12 cellular contexts compared by ENCODE assay signal in genomic region chr5:83097582-83098265, GRCh38. TPM values are rescaled to one million over a fixed set of nuclear protein-coding genes. Genes with fewer than 3 reads are reported as not detected.
DNase-seq lines count a peak whose midpoint lies in the region; ATAC-seq and TF ChIP-seq lines count a peak whose summit lies in the region.
"Had no signal": no experiment of that assay in that cellular context is flagged by ENCODE, and none has a peak within 500 bp of the region (broad histone marks: within the 10 kb centered on the region; RNA-seq: fewer than 3 reads in every experiment).

No MANE protein-coding gene starts in this region.

- BruUV-seq in PC-3 (replicated peaks; lab: Mats Ljungman, UMichigan): TSS peak; percentile 55

- H3K79me2 ChIP-seq in PC-3 (ENCODE audit: low read length): no peaks in the 10 kb centered on the region
- peaks cover 60% of the 10 kb centered on the region for H3K79me2 ChIP-seq in smooth muscle cell (ENCODE audit: low read depth)
- no peaks in the 10 kb centered on the region for H3K79me2 ChIP-seq in GM23338 (replicated peaks; ENCODE audit: insufficient read depth)

- H3K4me2 ChIP-seq in PC-3 (ENCODE audit: low read length): peak overlapping the region; percentile 50
- H3K4me2 ChIP-seq in smooth muscle cell: peak overlapping the region; percentile 81
- H3K4me2 ChIP-seq in GM23338: no peak overlapping the region

- H3K4me3 ChIP-seq in right atrium auricular region (no peak overlapping the region), PC-3 (ENCODE audit: low read length) (no peak overlapping the region), fibroblast of pulmonary artery (replicated peaks; ENCODE audit: low read depth, low read length) (no peak overlapping the region), smooth muscle cell (peak overlapping the region; percentile 39), GM23338 (no peak overlapping the region)
- H3K4me3 ChIP-seq: right lobe of liver had no signal

- WGBS in smooth muscle cell (ENCODE audit: low lambda C conversion rate): 43% methylated on average over 2 of the region's 2 CpGs

- in situ Hi-C loops in GM13977 (cut with MboI; ENCODE audit: low pct_unique_long_range_greater_than_20kb, low sequenced_read_pairs, unreplicated experiment): no loop called here

- intact Hi-C loops in Right ventricle myocardium inferior (cut with DNase I) (loop anchor here (5.0 kb wide), 2 partner anchors 60 to 305 kb away; no protein-coding TSS in a partner anchor), PC-3 (cut with micrococcal nuclease) (loop anchor here (5.0 to 10.0 kb wide), 5 partner anchors 147 to 743 kb away; partner anchors contain the start of gene VCAN)

- no peak for TF ChIP-seq CTCF in right atrium auricular region (IDR thresholded peaks at IDR 0.05)
- no peak for TF ChIP-seq CTCF in PC-3 (conservative IDR thresholded peaks at IDR 0.05; ENCODE audit: low read depth, low read length)
- no peak for TF ChIP-seq CTCF in fibroblast of pulmonary artery (IDR thresholded peaks at IDR 0.05; ENCODE audit: low read length, missing control alignments)
- no peak for TF ChIP-seq CTCF in smooth muscle cell (IDR thresholded peaks at IDR 0.05; ENCODE audit: borderline replicate concordance, insufficient read depth, poor library complexity, severe bottlenecking)
- TF ChIP-seq CTCF in GM23338 (conservative IDR thresholded peaks at IDR 0.05; ENCODE audit: low read depth in 2 of 2): no peak
- no peak for TF ChIP-seq CTCF in GM13977 (IDR thresholded peaks at IDR 0.05; ENCODE audit: extremely low read depth, insufficient read depth, missing control alignments)
- no peak for TF ChIP-seq CTCF in osteocyte (IDR thresholded peaks at IDR 0.05)

- H3K36me3 ChIP-seq in right atrium auricular region (no peaks in the 10 kb centered on the region), PC-3 (ENCODE audit: low read depth, low read length) (no peaks in the 10 kb centered on the region), smooth muscle cell (ENCODE audit: low read depth) (no peaks in the 10 kb centered on the region), GM23338 (ENCODE audit: insufficient read depth) (peaks cover 7% of the 10 kb centered on the region; the same call in 1 of the 2 replicates)
- H3K36me3 ChIP-seq: right lobe of liver had no signal

- peak; percentile 72 for ATAC-seq in Right ventricle myocardium inferior
- ATAC-seq in PC-3: peak; percentile 46
- ATAC-seq in GM23338: no peak
- ATAC-seq: right lobe of liver had no signal

- peaks cover 13% of the 10 kb centered on the region; the same call in 2 of the 3 replicates for H3K4me1 Mint-ChIP-seq in GM23338
- H3K4me1 Mint-ChIP-seq in osteocyte (ENCODE audit: unreplicated experiment): peaks cover 11% of the 10 kb centered on the region

- no peak overlapping the region for H3K9ac ChIP-seq in PC-3 (ENCODE audit: low read length)
- H3K9ac ChIP-seq in smooth muscle cell (ENCODE audit: low read depth): peak overlapping the region; percentile 74

- H3K4me3 Mint-ChIP-seq in GM23338 (no peak overlapping the region), osteocyte (ENCODE audit: unreplicated experiment) (no peak overlapping the region)
- H3K4me3 Mint-ChIP-seq: activated T-cell treated with anti-CD3 and anti-CD28 coated beads, Interleukin-2, amount 50 U/mL, for 24 hours had no signal

- peaks cover 0 to 20% of the 10 kb centered on the region in 2 donors for H3K9me3 ChIP-seq in right atrium auricular region
- H3K9me3 ChIP-seq in PC-3 (ENCODE audit: low read length): no peaks in the 10 kb centered on the region
- no peaks in the 10 kb centered on the region for H3K9me3 ChIP-seq in smooth muscle cell (replicated peaks; ENCODE audit: low read depth)

- H3K27me3 ChIP-seq in right atrium auricular region (no peaks in the 10 kb centered on the region), PC-3 (ENCODE audit: low read length) (no peaks in the 10 kb centered on the region), smooth muscle cell (ENCODE audit: low read depth) (no peaks in the 10 kb centered on the region), GM23338 (ENCODE audit: insufficient read depth) (no peaks in the 10 kb centered on the region)
- H3K27me3 ChIP-seq: right lobe of liver had no signal

- DNase-seq in Right ventricle myocardium inferior (ENCODE audit: missing footprints) (no peak), right atrium auricular region (ENCODE audit: low spot score) (no peak), PC-3 (peak; percentile 65), fibroblast of pulmonary artery (ENCODE audit: low read depth) (peak; percentile 49), smooth muscle cell (lab: John Stamatoyannopoulos, UW; ENCODE audit: unreplicated experiment) (no peak), GM23338 (ENCODE audit: low spot score) (no peak), GM13977 (ENCODE audit: low spot score) (no peak), osteocyte (ENCODE audit: extremely low spot score, unreplicated experiment) (no peak)
- DNase-seq: activated T-cell treated with anti-CD3 and anti-CD28 coated beads, Interleukin-2, amount 50 U/mL, for 24 hours; NCI-H2107; right lobe of liver had no signal

- H2AFZ ChIP-seq in PC-3 (ENCODE audit: low read length) (no peak overlapping the region), smooth muscle cell (ENCODE audit: low read depth) (no peak overlapping the region), GM23338 (no peak overlapping the region)

- H3K27ac Mint-ChIP-seq in GM23338: no peak overlapping the region
- H3K27ac Mint-ChIP-seq in osteocyte (ENCODE audit: unreplicated experiment): no peak overlapping the region
- H3K27ac Mint-ChIP-seq: activated T-cell treated with anti-CD3 and anti-CD28 coated beads, Interleukin-2, amount 50 U/mL, for 24 hours had no signal

- H3K9me3 Mint-ChIP-seq in GM23338 (peaks cover 18% of the 10 kb centered on the region), osteocyte (ENCODE audit: unreplicated experiment) (peaks cover 16% of the 10 kb centered on the region)

- CTCF ChIA-PET in PC-3 (lab: Charles Lee): no interaction called here

- H3F3A ChIP-seq in PC-3 (ENCODE audit: low read length, unreplicated experiment) (no peaks in the 10 kb centered on the region), smooth muscle cell (ENCODE audit: low read depth) (peaks cover 26% of the 10 kb centered on the region), GM23338 (replicated peaks; ENCODE audit: low read depth) (no peaks in the 10 kb centered on the region)

- H3K27me3 Mint-ChIP-seq in GM23338 (ENCODE audit: insufficient read depth, low read depth, poor library complexity): peaks cover 1% of the 10 kb centered on the region
- H3K27me3 Mint-ChIP-seq in osteocyte (ENCODE audit: unreplicated experiment): no peaks in the 10 kb centered on the region
- H3K27me3 Mint-ChIP-seq: activated T-cell treated with anti-CD3 and anti-CD28 coated beads, Interleukin-2, amount 50 U/mL, for 24 hours had no signal

- H3K36me3 Mint-ChIP-seq in GM23338 (ENCODE audit: low read depth): peaks cover 16% of the 10 kb centered on the region
- peaks cover 3% of the 10 kb centered on the region for H3K36me3 Mint-ChIP-seq in osteocyte (ENCODE audit: unreplicated experiment)

- H3K9me2 ChIP-seq in PC-3 (replicated peaks; ENCODE audit: low read length) (no peaks in the 10 kb centered on the region), GM23338 (ENCODE audit: insufficient read depth) (peaks cover 4% of the 10 kb centered on the region; the same call in 1 of the 2 replicates)

- H4K20me1 ChIP-seq in PC-3 (ENCODE audit: low read length) (no peaks in the 10 kb centered on the region), smooth muscle cell (ENCODE audit: low read depth) (no peaks in the 10 kb centered on the region), GM23338 (replicated peaks; ENCODE audit: insufficient read depth) (no peaks in the 10 kb centered on the region)

- H3K27ac ChIP-seq in right atrium auricular region (peak overlapping the region in 1 of 2 donors; percentile 49), PC-3 (ENCODE audit: low read length) (peak overlapping the region; percentile 32), smooth muscle cell (ENCODE audit: low read depth) (peak overlapping the region; percentile 97), GM23338 (ENCODE audit: low read depth) (no peak overlapping the region)
- H3K27ac ChIP-seq: right lobe of liver, VCaP had no signal

- POLR2A ChIA-PET in PC-3 (lab: Charles Lee; ENCODE audit: unreplicated experiment): no interaction called here

- peaks cover 0 to 5% of the 10 kb centered on the region in 2 donors for H3K4me1 ChIP-seq in right atrium auricular region
- peaks cover 39% of the 10 kb centered on the region for H3K4me1 ChIP-seq in PC-3 (ENCODE audit: insufficient read depth, low read length)
- H3K4me1 ChIP-seq in smooth muscle cell (ENCODE audit: low read depth): peaks cover 45% of the 10 kb centered on the region
- peaks cover 7% of the 10 kb centered on the region for H3K4me1 ChIP-seq in GM23338 (ENCODE audit: insufficient read depth)
- H3K4me1 ChIP-seq: right lobe of liver had no signal

TF ChIP-seq in GM23338, 12 proteins besides CTCF, POLR2A, EP300 and RAD21 (continues in another document):
- TF ChIP-seq STAT1 (IDR thresholded peaks at IDR 0.05; ENCODE audit: unreplicated experiment) (no peak), EZH2phosphoT487 (IDR thresholded peaks at IDR 0.05; ENCODE audit: unreplicated experiment) (no peak), POLR2AphosphoS5 (IDR thresholded peaks at IDR 0.05; ENCODE audit: low read depth) (no peak), CREB1 (CRISPR knock-in tag; IDR thresholded peaks at IDR 0.05; ENCODE audit: low read depth) (no peak)

RNA-seq across cellular contexts. Expression of gene XRCC4, which starts 20.4 kb away (rescaled TPM):
- 7.9 TPM for total RNA-seq in Right ventricle myocardium inferior
- total RNA-seq in right atrium auricular region: 1 to 10 TPM; 6.4 to 6.8 TPM
- 11.5 and 13.8 TPM in 2 replicates for total RNA-seq in PC-3 (2014; rRNA removed)
- 110 and 145 TPM in 2 replicates for total RNA-seq in smooth muscle cell
- 55.7 and 98.1 TPM in 2 replicates for polyA plus RNA-seq in smooth muscle cell
- total RNA-seq in GM23338 (2014; rRNA removed; shearing (Covaris generic)): 11.5 and 12.4 TPM in 2 replicates
- polyA plus RNA-seq in GM23338 (2016; fragmentation: Nextera tagmentation; extraction: Ambion mirVana): 15.8 and 22.4 TPM in 2 replicates
- 4.2 and 5.1 TPM in 2 replicates for total RNA-seq in osteocyte

RNA-seq across cellular contexts. Expression of gene TMEM167A, which starts 20.5 kb away (rescaled TPM):
- 53.9 TPM for total RNA-seq in Right ventricle myocardium inferior
- 10 to 100 TPM; 31.7 to 50.1 TPM for total RNA-seq in right atrium auricular region
- total RNA-seq in PC-3 (2014; rRNA removed): 25.1 and 35.7 TPM in 2 replicates
- 236 and 262 TPM in 2 replicates for total RNA-seq in smooth muscle cell
- 195 and 248 TPM in 2 replicates for polyA plus RNA-seq in smooth muscle cell
- 158 and 179 TPM in 2 replicates for total RNA-seq in GM23338 (2014; rRNA removed; shearing (Covaris generic))
- 244 and 267 TPM in 2 replicates for polyA plus RNA-seq in GM23338 (2016; fragmentation: Nextera tagmentation; extraction: Ambion mirVana)
- 70.9 and 72.1 TPM in 2 replicates for total RNA-seq in osteocyte

Comparison
In these comparisons a context has a peak if more than half of its experiments do, and no peak if none do; other contexts are left out.
1. DNase-seq: peak in PC-3 (single experiment) and fibroblast of pulmonary artery (single experiment); none in Right ventricle myocardium inferior (single experiment), right atrium auricular region (single experiment), smooth muscle cell (single experiment), GM23338 (single experiment), GM13977 (single experiment) and osteocyte (single experiment).